Comparison of ENCODE assay signal across 8 cellular contexts in genomic region chr16:75647138-75647491, GRCh38. TPM values are rescaled to one million over a fixed set of nuclear protein-coding genes. Genes with fewer than 3 reads are reported as not detected.
DNase-seq lines count a peak whose midpoint lies in the region; ATAC-seq, FAIRE-seq and TF ChIP-seq lines count a peak whose summit lies in the region.

No MANE protein-coding gene starts in this region.

- SMC1A ChIA-PET in GM12878 (lab: Charles Lee; ENCODE audit: uncharacterized antibody, unreplicated experiment), result interaction anchor here (0.5 to 8.1 kb wide), 10 partner anchors 9 to 214 kb away, joined by 3 to 69 read pairs (median 3); partner anchors contain the start of genes ADAT1, CFDP1 and TMEM231

- TF ChIP-seq EP300 in GM12878 (IDR thresholded peaks at IDR 0.05; ENCODE audit: borderline replicate concordance in 1 of 2, control insufficient read depth in 1 of 2, low read depth in 2 of 2, low read length in 2 of 2) (no peak), transverse colon (IDR thresholded peaks at IDR 0.05; ENCODE audit: low read depth) (no peak)

- H3K79me2 ChIP-seq in ACC112 (ENCODE audit: control insufficient read depth, insufficient read depth, low read length, unreplicated experiment), result peaks cover 95% of the 10 kb centered on the region
- H3K79me2 ChIP-seq in GM12878 (ENCODE audit: control insufficient read depth, insufficient read depth, low read length), result peaks cover 93% of the 10 kb centered on the region

- peak overlapping the region; percentile 39 for H3K27ac ChIP-seq in ACC112 (ENCODE audit: low read depth, low read length)
- H3K27ac ChIP-seq in GM12878 (ENCODE audit: control insufficient read depth, insufficient read depth), result peak overlapping the region; percentile 84
- H3K27ac ChIP-seq in liver (ENCODE audit: low read depth in 1 of 2, low read length in 2 of 2), result peak overlapping the region; percentile 87 to 91
- peak overlapping the region; percentile 97 to 99 (median 98) for H3K27ac ChIP-seq in transverse colon

- H3K36me3 ChIP-seq in ACC112 (ENCODE audit: insufficient read depth, low read length) (peaks cover 21% of the 10 kb centered on the region), GM12878 (ENCODE audit: control insufficient read depth in 2 of 2, insufficient read depth in 2 of 2, low read length in 1 of 2) (peaks cover 0 to 11% of the 10 kb centered on the region in 2 experiments), liver (ENCODE audit: control insufficient read depth in 4 of 4, insufficient read depth in 3 of 4, low read depth in 1 of 4, low read length in 3 of 4) (peaks cover 0 to 16% (median 2%) of the 10 kb centered on the region in 4 donors), transverse colon (no peaks in the 10 kb centered on the region)

- ATAC-seq in GM19397 (IDR thresholded peaks at IDR 0.05; ENCODE audit: unreplicated experiment) (peak; percentile 15), HG03442 (IDR thresholded peaks at IDR 0.05; ENCODE audit: unreplicated experiment) (peak; percentile 19), GM12878 (peak; percentile 15)

- TF ChIP-seq CTCF in GM12878 (IDR thresholded peaks at IDR 0.05 in 2 of 3, conservative IDR thresholded peaks at IDR 0.05 in 1 of 3; ENCODE audit: control insufficient read depth in 2 of 3, extremely low read depth in 1 of 3, insufficient read depth in 1 of 3, low read depth in 3 of 3, low read length in 3 of 3), result no peak
- no peak for TF ChIP-seq CTCF in liver (IDR thresholded peaks at IDR 0.05; ENCODE audit: low read depth, low read length, missing input control)
- no peak for TF ChIP-seq CTCF in transverse colon (IDR thresholded peaks at IDR 0.05)

- POLR2A ChIA-PET in GM12878 (lab: Charles Lee), result interaction anchor here (0.6 to 6.1 kb wide), 10 partner anchors 9 to 1044 kb away, joined by 3 to 67 read pairs (median 7); partner anchors contain the start of genes ADAT1, CFDP1, GABARAPL2 and TMEM231

- 2% methylated on average over 17 of the region's 17 CpGs for WGBS in GM12878 (ENCODE audit: insufficient coverage, insufficient replicate concordance, low lambda C conversion rate, missing lambda C conversion rate)
- under 1% methylated on average over 17 of the region's 17 CpGs for WGBS in liver
- 0% methylated on average over 2 to 15 of the region's 17 CpGs for WGBS in transverse colon (ENCODE audit: low coverage in 1 of 2), 2 donors

- TSS peak; percentile 74 for BruUV-seq in GM12878 (replicated peaks; lab: Mats Ljungman, UMichigan)

- DNase-seq in GM12878 (ENCODE audit: low read depth, low spot score) (no peak), transverse colon (no peak), NCI-H1417 treated with DMSO at 0.1 percent for 48 hours (lab: John Stamatoyannopoulos, UW) (no peak)
- DNase-seq in activated CD4-positive, alpha-beta T cell treated with anti-CD3 and anti-CD28 coated beads for 4 hours, result no peak

- in situ Hi-C loops in GM12878 (cut with MboI), result loop anchor here (5.0 kb wide), 2 partner anchors 115 to 1545 kb away; partner anchors contain the start of gene MON1B
- in situ Hi-C loops in transverse colon (cut with MboI; ENCODE audit: low pct_ligation_motif_present in 1 of 4, low pct_unique_long_range_greater_than_20kb in 1 of 4, low sequenced_read_pairs in 3 of 4), result loop anchor here in 2 of 4 donors (5.0 to 25.0 kb wide), 3 partner anchors 115 to 1540 kb away; partner anchors contain the start of genes TMEM170A (in 2 of the 2), MON1B (in 1 of the 2) and SYCE1L (in 1 of the 2)

- H3K9ac ChIP-seq in GM12878 (ENCODE audit: control insufficient read depth, insufficient read depth, low read length) (peak overlapping the region; percentile 75), liver (ENCODE audit: low read depth in 1 of 2, low read length in 2 of 2) (peak overlapping the region; percentile 87 to 95)

- H3K4me2 ChIP-seq in GM12878 (ENCODE audit: control insufficient read depth, insufficient read depth), result peak overlapping the region; percentile 89

- H3K4me3 ChIP-seq in ACC112 (ENCODE audit: low read depth, low read length), result peak overlapping the region; percentile 91
- peak overlapping the region; percentile 85 for H3K4me3 ChIP-seq in GM12878
- peak overlapping the region; percentile 89 to 100 (median 100) for H3K4me3 ChIP-seq in liver (ENCODE audit: low read depth in 1 of 3, low read length in 3 of 3)
- peak overlapping the region; percentile 77 to 100 (median 97) for H3K4me3 ChIP-seq in transverse colon

- H2AFZ ChIP-seq in ACC112 (ENCODE audit: low read length, unreplicated experiment), result peak overlapping the region; percentile 81
- peak overlapping the region; percentile 83 for H2AFZ ChIP-seq in GM12878 (ENCODE audit: control insufficient read depth, low read depth, low read length)

- intact Hi-C loops in GM12878 (cut with micrococcal nuclease; ENCODE audit: unreplicated experiment) (loop anchor here (2.0 kb wide), 1 partner anchor 24 kb away; the partner anchor contains the start of gene ADAT1), transverse colon (cut with DNase I; ENCODE audit: low total_unique reads) (loop anchor here (5.0 kb wide), 1 partner anchor 215 kb away; the partner anchor contains the start of gene CFDP1)

- peak; percentile 52 for FAIRE-seq in GM12878 (lab: Jason Lieb, UNC)

- TF ChIP-seq RAD21 in GM12878 (IDR thresholded peaks at IDR 0.05; ENCODE audit: insufficient read depth, low read depth, low read length) (no peak), liver (IDR thresholded peaks at IDR 0.05) (no peak)

- peaks cover 21% of the 10 kb centered on the region for H3K4me1 ChIP-seq in ACC112 (ENCODE audit: control insufficient read depth, insufficient read depth, low read length, unreplicated experiment)
- peaks cover 22% of the 10 kb centered on the region for H3K4me1 ChIP-seq in GM12878 (ENCODE audit: control insufficient read depth, insufficient read depth, low read length)
- peaks cover 9 to 48% (median 33%) of the 10 kb centered on the region in 4 donors for H3K4me1 ChIP-seq in liver (ENCODE audit: control insufficient read depth in 4 of 4, insufficient read depth in 4 of 4, low read length in 3 of 4)
- peaks cover 23 to 52% (median 39%) of the 10 kb centered on the region in 4 donors for H3K4me1 ChIP-seq in transverse colon

- RAD21 ChIA-PET in GM12878 (lab: Charles Lee; ENCODE audit: unreplicated experiment), result interaction anchor here (0.6 to 6.0 kb wide), 12 partner anchors 25 to 948 kb away, joined by 3 to 46 read pairs (median 3); partner anchors contain the start of genes ADAT1 and GABARAPL2

- peaks cover 4% of the 10 kb centered on the region; the same call in 1 of the 2 replicates for H4K20me1 ChIP-seq in GM12878 (ENCODE audit: control insufficient read depth, insufficient read depth)

- CTCF ChIA-PET in GM12878 (lab: Yijun Ruan, JAX), result interaction anchor here (0.6 to 5.6 kb wide), 7 partner anchors 12 to 214 kb away, joined by 3 to 51 read pairs (median 3); partner anchors contain the start of genes ADAT1, CFDP1 and GABARAPL2

- H3K9me3 ChIP-seq in GM12878 (replicated peaks; ENCODE audit: control insufficient read depth, insufficient read depth, low read length), result no peaks in the 10 kb centered on the region
- no peaks in the 10 kb centered on the region for H3K9me3 ChIP-seq in liver (ENCODE audit: control insufficient read depth in 4 of 4, low read length in 3 of 4)
- no peaks in the 10 kb centered on the region for H3K9me3 ChIP-seq in transverse colon

- H3K27me3 ChIP-seq in ACC112 (ENCODE audit: insufficient read depth, low read length) (no peaks in the 10 kb centered on the region), GM12878 (replicated peaks in 1 of 2; ENCODE audit: control insufficient read depth in 2 of 2, insufficient read depth in 2 of 2, low read length in 1 of 2) (no peaks in the 10 kb centered on the region; a peak in 1 of 4 replicates), liver (ENCODE audit: control insufficient read depth in 4 of 4, insufficient read depth in 4 of 4, low read length in 3 of 4) (no peaks in the 10 kb centered on the region), transverse colon (no peaks in the 10 kb centered on the region)

- TF ChIP-seq POLR2A in GM12878 (IDR thresholded peaks at IDR 0.05; ENCODE audit: low read depth, low read length) (no peak), transverse colon (IDR thresholded peaks at IDR 0.05) (no peak)

RNA-seq across cellular contexts. Expression of gene KARS1, which starts 0.3 kb away (rescaled TPM):
- 78.7 and 85.6 TPM in 2 replicates for total RNA-seq in GM12878 (2013; cell fraction: nucleolus; rRNA removed)
- 216 and 234 TPM in 2 replicates for total RNA-seq in GM12878 (2014; rRNA removed)
- total RNA-seq in GM12878 (2014; rRNA removed; fragmentation: Illumina TruSeq; extraction: Trizol), result 235 and 238 TPM in 2 replicates
- total RNA-seq in GM12878 (2021), result 194 and 195 TPM in 2 replicates
- 105 TPM for polyA plus RNA-seq in GM12878 (2011; ENCODE audit: low read depth)
- 187 and 198 TPM in 2 replicates for polyA plus RNA-seq in GM12878 (2011; rRNA removed)
- 131 and 137 TPM in 2 replicates for polyA plus RNA-seq in GM12878 (2011; cell fraction: cytosol; rRNA removed)
- 87.4 and 93.4 TPM in 2 replicates for polyA plus RNA-seq in GM12878 (2011; cell fraction: nucleus; rRNA removed)
- 130 and 131 TPM in 2 replicates for polyA plus RNA-seq in GM12878 (2012)
- polyA plus RNA-seq in GM12878 (2014; fragmentation: Illumina TruSeq; extraction: Trizol), result 280 and 301 TPM in 2 replicates
- 100 to 1,000 TPM; 187 to 207 TPM for polyA plus RNA-seq in GM12878 (2014; fragmentation: Nextera tagmentation; extraction: Ambion mirVana)
- 184 and 201 TPM in 2 replicates for polyA plus RNA-seq in GM12878 (2014; rRNA removed)
- 100 to 1,000 TPM; 304 to 312 TPM for polyA plus RNA-seq in GM12878 (2016; fragmentation: Nextera tagmentation; extraction: Ambion mirVana)
- 131 and 168 TPM in 2 replicates for polyA minus RNA-seq in GM12878 (2011; rRNA and poly(A)+ RNA removed)
- 35.9 and 55.2 TPM in 2 replicates for polyA minus RNA-seq in GM12878 (2011; cell fraction: cytosol; rRNA and poly(A)+ RNA removed)
- 35.3 and 61.6 TPM in 2 replicates for polyA minus RNA-seq in GM12878 (2011; cell fraction: nucleus; rRNA and poly(A)+ RNA removed)
- 10 to 100 TPM; 54.6 to 65.5 TPM for total RNA-seq in liver
- 10 to 100 TPM; 47.3 to 49.9 TPM for polyA plus RNA-seq in liver
- 10 to 100 TPM; 15.3 to 86.5 (median 76.4) TPM for total RNA-seq in transverse colon

RNA-seq across cellular contexts. Expression of gene TERF2IP, which starts 0.5 kb away (rescaled TPM):
- total RNA-seq in GM12878 (2013; cell fraction: nucleolus; rRNA removed), result 35.3 and 37.9 TPM in 2 replicates
- total RNA-seq in GM12878 (2014; rRNA removed) (50.2 and 57.8 TPM in 2 replicates), GM12878 (2014; rRNA removed; fragmentation: Illumina TruSeq; extraction: Trizol) (60.1 and 62.4 TPM in 2 replicates), GM12878 (2021) (56.5 and 57.4 TPM in 2 replicates), liver (10 to 100 TPM; 23.7 to 69.5 TPM), transverse colon (10 to 100 TPM; 20.9 to 50.0 (median 36.3) TPM)
- polyA plus RNA-seq in GM12878 (2011; ENCODE audit: low read depth), result 41.6 TPM
- polyA plus RNA-seq in GM12878 (2011; rRNA removed) (50.5 and 73.9 TPM in 2 replicates), GM12878 (2014; fragmentation: Illumina TruSeq; extraction: Trizol) (77.9 and 103 TPM in 2 replicates), GM12878 (2014; fragmentation: Nextera tagmentation; extraction: Ambion mirVana) (10 to 100 TPM; 19.6 to 40.6 TPM), GM12878 (2014; rRNA removed) (51.8 and 52.3 TPM in 2 replicates), GM12878 (2016; fragmentation: Nextera tagmentation; extraction: Ambion mirVana) (10 to 100 TPM; 86.4 to 93.1 TPM), liver (10 to 100 TPM; 21.7 to 22.8 TPM)
- polyA plus RNA-seq in GM12878 (2011; cell fraction: cytosol; rRNA removed), result 30.7 and 33.4 TPM in 2 replicates
- 29.1 and 39.8 TPM in 2 replicates for polyA plus RNA-seq in GM12878 (2011; cell fraction: nucleus; rRNA removed)
- 65.6 and 72.2 TPM in 2 replicates for polyA plus RNA-seq in GM12878 (2012)
- polyA minus RNA-seq in GM12878 (2011; rRNA and poly(A)+ RNA removed), result 9.9 and 12.1 TPM in 2 replicates
- polyA minus RNA-seq in GM12878 (2011; cell fraction: cytosol; rRNA and poly(A)+ RNA removed), result 13.0 and 13.1 TPM in 2 replicates
- polyA minus RNA-seq in GM12878 (2011; cell fraction: nucleus; rRNA and poly(A)+ RNA removed), result 14.3 and 21.2 TPM in 2 replicates

RNA-seq across cellular contexts. Expression of gene ADAT1, which starts 24.0 kb away (rescaled TPM):
- total RNA-seq in GM12878 (2013; cell fraction: nucleolus; rRNA removed), result 83.5 and 88.1 TPM in 2 replicates
- total RNA-seq in GM12878 (2014; rRNA removed) (61.7 and 72.9 TPM in 2 replicates), GM12878 (2014; rRNA removed; fragmentation: Illumina TruSeq; extraction: Trizol) (66.3 and 70.3 TPM in 2 replicates), GM12878 (2021) (70.0 and 72.3 TPM in 2 replicates), liver (10 to 100 TPM; 22.6 to 42.3 TPM), transverse colon (10 to 100 TPM; 14.1 to 94.3 (median 49.1) TPM)
- polyA plus RNA-seq in GM12878 (2011; ENCODE audit: low read depth), result 17.9 TPM
- polyA plus RNA-seq in GM12878 (2011; rRNA removed) (28.2 and 34.8 TPM in 2 replicates), GM12878 (2014; fragmentation: Illumina TruSeq; extraction: Trizol) (77.4 and 86.7 TPM in 2 replicates), GM12878 (2014; fragmentation: Nextera tagmentation; extraction: Ambion mirVana) (10 to 100 TPM; 26.2 to 29.5 TPM), GM12878 (2014; rRNA removed) (39.5 and 49.9 TPM in 2 replicates), GM12878 (2016; fragmentation: Nextera tagmentation; extraction: Ambion mirVana) (10 to 100 TPM; 43.9 to 65.2 TPM), liver (10 to 100 TPM; 13.2 to 14.3 TPM)
- polyA plus RNA-seq in GM12878 (2011; cell fraction: cytosol; rRNA removed), result 46.9 and 48.7 TPM in 2 replicates
- 20.0 and 33.1 TPM in 2 replicates for polyA plus RNA-seq in GM12878 (2011; cell fraction: nucleus; rRNA removed)
- 29.3 and 30.7 TPM in 2 replicates for polyA plus RNA-seq in GM12878 (2012)
- polyA minus RNA-seq in GM12878 (2011; rRNA and poly(A)+ RNA removed), result 67.9 and 68.8 TPM in 2 replicates
- 16.3 and 19.5 TPM in 2 replicates for polyA minus RNA-seq in GM12878 (2011; cell fraction: cytosol; rRNA and poly(A)+ RNA removed)
- 26.2 and 42.5 TPM in 2 replicates for polyA minus RNA-seq in GM12878 (2011; cell fraction: nucleus; rRNA and poly(A)+ RNA removed)

RNA-seq across cellular contexts. Expression of gene CPHXL2, which starts 29.7 kb away (rescaled TPM):
- total RNA-seq in GM12878 (2013; cell fraction: nucleolus; rRNA removed), result not detected in 2 replicates
- total RNA-seq in GM12878 (2014; rRNA removed), result not detected in 2 replicates
- not detected in 2 replicates for total RNA-seq in GM12878 (2014; rRNA removed; fragmentation: Illumina TruSeq; extraction: Trizol)
- not detected in 2 replicates for total RNA-seq in GM12878 (2021)
- polyA plus RNA-seq in GM12878 (2011; ENCODE audit: low read depth), result not detected
- polyA plus RNA-seq in GM12878 (2011; rRNA removed), result not detected in 2 replicates
- not detected in 2 replicates for polyA plus RNA-seq in GM12878 (2011; cell fraction: cytosol; rRNA removed)
- polyA plus RNA-seq in GM12878 (2011; cell fraction: nucleus; rRNA removed), result not detected in 2 replicates
- polyA plus RNA-seq in GM12878 (2012), result 0.08 TPM in 1 of 2 replicates, not detected in the other
- not detected in 2 replicates for polyA plus RNA-seq in GM12878 (2014; fragmentation: Illumina TruSeq; extraction: Trizol)
- not detected for polyA plus RNA-seq in GM12878 (2014; fragmentation: Nextera tagmentation; extraction: Ambion mirVana)
- not detected in 2 replicates for polyA plus RNA-seq in GM12878 (2014; rRNA removed)
- not detected for polyA plus RNA-seq in GM12878 (2016; fragmentation: Nextera tagmentation; extraction: Ambion mirVana)
- polyA minus RNA-seq in GM12878 (2011; rRNA and poly(A)+ RNA removed), result not detected in 2 replicates
- not detected in 2 replicates for polyA minus RNA-seq in GM12878 (2011; cell fraction: cytosol; rRNA and poly(A)+ RNA removed)
- polyA minus RNA-seq in GM12878 (2011; cell fraction: nucleus; rRNA and poly(A)+ RNA removed), result not detected in 2 replicates
- not detected for total RNA-seq in liver
- not detected for polyA plus RNA-seq in liver
- not detected for total RNA-seq in transverse colon

RNA-seq across cellular contexts. Expression of gene DUXB, which starts 54.1 kb away (rescaled TPM):
- not detected in 2 replicates for total RNA-seq in GM12878 (2013; cell fraction: nucleolus; rRNA removed)
- total RNA-seq in GM12878 (2014; rRNA removed) (not detected in 2 replicates), GM12878 (2014; rRNA removed; fragmentation: Illumina TruSeq; extraction: Trizol) (not detected in 2 replicates), GM12878 (2021) (not detected in 2 replicates), liver (under 1 TPM in 1 of 2 donors, not detected in 1; 0.42 TPM), transverse colon (not detected)
- not detected for polyA plus RNA-seq in GM12878 (2011; ENCODE audit: low read depth)
- polyA plus RNA-seq in GM12878 (2011; rRNA removed) (0.05 TPM in 1 of 2 replicates, not detected in the other), GM12878 (2014; fragmentation: Illumina TruSeq; extraction: Trizol) (not detected in 2 replicates), GM12878 (2014; fragmentation: Nextera tagmentation; extraction: Ambion mirVana) (not detected), GM12878 (2014; rRNA removed) (not detected in 2 replicates), GM12878 (2016; fragmentation: Nextera tagmentation; extraction: Ambion mirVana) (not detected), liver (not detected)
- polyA plus RNA-seq in GM12878 (2011; cell fraction: cytosol; rRNA removed), result not detected in 2 replicates
- polyA plus RNA-seq in GM12878 (2011; cell fraction: nucleus; rRNA removed), result not detected in 2 replicates
- not detected in 2 replicates for polyA plus RNA-seq in GM12878 (2012)
- not detected in 2 replicates for polyA minus RNA-seq in GM12878 (2011; rRNA and poly(A)+ RNA removed)
- polyA minus RNA-seq in GM12878 (2011; cell fraction: cytosol; rRNA and poly(A)+ RNA removed), result not detected in 2 replicates
- polyA minus RNA-seq in GM12878 (2011; cell fraction: nucleus; rRNA and poly(A)+ RNA removed), result not detected in 2 replicates

Comparison
In these comparisons a context has a peak if more than half of its experiments do, and no peak if none do; other contexts are left out.
1. H3K27ac ChIP-seq: peak in every context shown above with its lines; median percentile 98 in transverse colon; 89 in liver; 84 in GM12878; 39 in ACC112.